8 cellular contexts compared by ENCODE assay signal in the genomic region with DNA sequence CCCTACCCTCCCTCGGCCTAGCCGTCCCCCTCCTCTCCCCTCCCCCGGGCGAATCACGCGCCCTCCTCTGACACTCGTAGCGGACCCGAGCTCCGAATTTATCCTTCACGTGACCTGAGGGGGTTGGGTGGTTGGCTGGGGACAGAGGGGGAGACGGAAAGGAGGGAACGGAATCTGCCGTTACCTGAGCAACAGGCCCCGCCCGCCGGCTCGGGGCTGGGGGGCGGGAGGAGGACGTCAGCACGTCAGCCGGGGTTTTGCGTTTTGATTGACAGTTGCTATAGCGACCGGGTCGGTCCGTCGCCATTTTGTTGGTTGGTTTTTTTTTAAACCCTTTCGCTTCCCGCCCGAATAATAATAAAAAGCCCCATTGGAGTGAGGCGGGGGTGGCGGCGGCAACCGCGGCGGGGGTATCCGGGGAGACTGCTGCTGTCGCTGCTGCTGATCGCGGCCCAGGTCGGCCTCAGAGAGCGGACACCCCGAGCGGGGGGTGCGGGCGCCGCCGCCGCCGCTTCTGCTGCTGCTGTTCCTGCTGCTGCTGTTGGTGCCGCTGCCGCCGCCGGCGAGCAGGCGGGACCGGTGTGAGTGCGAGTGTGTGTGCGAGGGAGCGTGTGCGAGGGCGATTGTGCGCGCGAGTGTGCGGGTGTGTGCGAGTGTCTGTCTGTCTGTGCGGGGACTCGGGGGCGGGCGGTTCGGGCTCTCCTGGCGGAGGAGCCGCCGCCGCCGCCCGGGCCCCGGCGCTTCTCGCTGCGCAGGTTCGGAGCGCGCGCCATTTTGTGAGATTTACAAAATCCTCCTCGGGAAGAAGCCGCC. TPM values are rescaled to one million over a fixed set of nuclear protein-coding genes. Genes with fewer than 3 reads are reported as not detected.
DNase-seq lines count a peak whose midpoint lies in the region; ATAC-seq and TF ChIP-seq lines count a peak whose summit lies in the region.

DYRK1A (plus strand) TSS at position 286 of the 813 bp plus-strand sequence. CDS start 53,602 bp downstream, outside the sequence.

- H2AFZ ChIP-seq in ACC112 (ENCODE audit: low read length, unreplicated experiment), result peak within 1 kb of the TSS; percentile 73

- no peak; the same call in 1 of the 2 replicates for TF ChIP-seq CTCF in VCaP (conservative IDR thresholded peaks at IDR 0.05)
- no peak for TF ChIP-seq CTCF in breast epithelium (IDR thresholded peaks at IDR 0.05)

- peaks cover 29% of the 10 kb centered on the region for H3K4me1 ChIP-seq in ACC112 (ENCODE audit: control insufficient read depth, insufficient read depth, low read length, unreplicated experiment)
- H3K4me1 ChIP-seq in breast epithelium, result peaks cover 0 to 15% of the 10 kb centered on the region in 2 donors
- peaks cover 6 to 22% (median 16%) of the 10 kb centered on the region in 3 donors for H3K4me1 ChIP-seq in skeletal muscle tissue (ENCODE audit: control insufficient read depth in 3 of 3, insufficient read depth in 3 of 3, low read length in 3 of 3)

- DNase-seq in NCI-H2196 treated with DMSO at 0.1 percent for 48 hours (lab: John Stamatoyannopoulos, UW; ENCODE audit: unreplicated experiment), result peak; percentile 95
- peak; percentile 97 to 99 for DNase-seq in breast epithelium (ENCODE audit: low spot score in 2 of 2)

- H3K9me3 ChIP-seq in breast epithelium (no peaks in the 10 kb centered on the region), iPS-18c (ENCODE audit: control insufficient read depth, insufficient read depth, low read length) (no peaks in the 10 kb centered on the region), skeletal muscle tissue (ENCODE audit: control insufficient read depth in 3 of 3, low read length in 3 of 3) (no peaks in the 10 kb centered on the region)

- intact Hi-C loops in breast epithelium (cut with DNase I; ENCODE audit: low total_unique reads), result no loop called here

- H3K36me3 ChIP-seq in ACC112 (ENCODE audit: insufficient read depth, low read length), result no peaks in the 10 kb centered on the region
- no peaks in the 10 kb centered on the region for H3K36me3 ChIP-seq in breast epithelium
- no peaks in the 10 kb centered on the region for H3K36me3 ChIP-seq in skeletal muscle tissue (ENCODE audit: control insufficient read depth in 3 of 3, insufficient read depth in 3 of 3, low read length in 3 of 3)

- H3K27ac ChIP-seq in ACC112 (ENCODE audit: low read depth, low read length), result peak within 1 kb of the TSS; percentile 95
- peak within 1 kb of the TSS; percentile 100 for H3K27ac ChIP-seq in VCaP
- H3K27ac ChIP-seq in breast epithelium, result peak within 1 kb of the TSS; percentile 99 to 100
- H3K27ac ChIP-seq in skeletal muscle tissue (ENCODE audit: low read depth, low read length), result peak within 1 kb of the TSS; percentile 99

- H3K4me3 ChIP-seq in ACC112 (ENCODE audit: low read depth, low read length) (peak within 1 kb of the TSS; percentile 91), breast epithelium (peak within 1 kb of the TSS; percentile 69 to 95 (median 79)), iPS-18c (ENCODE audit: insufficient read depth, low read depth, low read length) (peak within 1 kb of the TSS; percentile 75), skeletal muscle tissue (ENCODE audit: low read length in 3 of 3) (peak within 1 kb of the TSS; percentile 82 to 92 (median 89))

- TF ChIP-seq POLR2A in breast epithelium (IDR thresholded peaks at IDR 0.05), result peak; percentile 41

- H3K9ac ChIP-seq in skeletal muscle tissue (ENCODE audit: low read depth in 1 of 3, low read length in 3 of 3), result peak within 1 kb of the TSS; percentile 94 to 98 (median 97)

- no peaks in the 10 kb centered on the region for H3K27me3 ChIP-seq in ACC112 (ENCODE audit: insufficient read depth, low read length)
- no peaks in the 10 kb centered on the region for H3K27me3 ChIP-seq in breast epithelium
- H3K27me3 ChIP-seq in skeletal muscle tissue (ENCODE audit: control insufficient read depth in 3 of 3, insufficient read depth in 3 of 3, low read length in 3 of 3), result no peaks in the 10 kb centered on the region

- peak; percentile 52 for ATAC-seq in GM18870 (IDR thresholded peaks at IDR 0.05; ENCODE audit: unreplicated experiment)
- peak; percentile 62 for ATAC-seq in HG03135 (IDR thresholded peaks at IDR 0.05; ENCODE audit: unreplicated experiment)

- H3K79me2 ChIP-seq in ACC112 (ENCODE audit: control insufficient read depth, insufficient read depth, low read length, unreplicated experiment), result peaks cover 51% of the 10 kb centered on the region

RNA-seq across cellular contexts. Expression of gene DYRK1A, which starts in this region (rescaled TPM):
- total RNA-seq in breast epithelium, result 100 to 1,000 TPM in 1 of 3 donors, 10 to 100 TPM in 2; 71.7 to 138 (median 93.1) TPM
- 104 TPM for total RNA-seq in skeletal muscle tissue

Comparison
In these comparisons a context has a peak if more than half of its experiments do, and no peak if none do; other contexts are left out.
1. Peak in every context shown above with its lines: DNase-seq, ATAC-seq, H3K4me3 ChIP-seq and H3K27ac ChIP-seq.